ENCODE assay signal across 1 cellular context in the genomic region with DNA sequence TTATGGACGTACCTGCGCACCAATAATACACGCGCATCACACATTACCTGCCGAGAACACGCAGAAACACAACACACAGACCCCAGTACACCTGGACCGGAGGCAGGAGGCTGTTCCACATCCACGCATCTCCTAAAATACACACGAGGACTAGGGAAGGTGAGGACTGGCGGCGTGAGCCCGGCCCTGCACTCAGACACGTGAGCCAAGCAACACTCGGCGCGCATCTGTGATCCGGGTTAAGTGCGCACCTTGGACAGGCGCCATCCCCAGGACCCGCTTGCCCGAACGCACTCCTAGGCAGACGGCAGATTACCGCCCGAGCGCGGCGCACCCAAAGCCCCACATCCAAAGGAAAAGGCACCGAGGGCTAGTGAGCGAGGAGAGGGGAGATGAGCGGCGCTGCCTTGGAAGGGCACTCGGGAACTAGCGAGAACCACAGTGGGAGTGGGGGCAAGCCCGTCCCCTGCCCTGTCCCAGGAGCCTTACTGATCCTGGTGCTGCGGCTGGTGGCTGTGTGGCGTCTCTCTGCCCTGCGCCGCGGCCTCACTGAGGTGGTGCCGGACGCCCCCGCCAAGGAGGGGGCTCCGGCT.
TF ChIP-seq lines count a peak whose summit lies in the region.

No MANE protein-coding gene starts in this region.

TF ChIP-seq in HepG2, 621 proteins besides CTCF, POLR2A, EP300 and RAD21 (continues in another document):
- peak; percentile 47 for TF ChIP-seq SAP130 (CRISPR knock-in tag; IDR thresholded peaks at IDR 0.05; ENCODE audit: low read depth)
- TF ChIP-seq, protein P1, sequence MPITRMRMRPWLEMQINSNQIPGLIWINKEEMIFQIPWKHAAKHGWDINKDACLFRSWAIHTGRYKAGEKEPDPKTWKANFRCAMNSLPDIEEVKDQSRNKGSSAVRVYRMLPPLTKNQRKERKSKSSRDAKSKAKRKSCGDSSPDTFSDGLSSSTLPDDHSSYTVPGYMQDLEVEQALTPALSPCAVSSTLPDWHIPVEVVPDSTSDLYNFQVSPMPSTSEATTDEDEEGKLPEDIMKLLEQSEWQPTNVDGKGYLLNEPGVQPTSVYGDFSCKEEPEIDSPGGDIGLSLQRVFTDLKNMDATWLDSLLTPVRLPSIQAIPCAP (CRISPR knock-in tag; IDR thresholded peaks at IDR 0.05; ENCODE audit: low read depth), result no peak
- TF ChIP-seq SOX13 (IDR thresholded peaks at IDR 0.05), result no peak
- no peak for TF ChIP-seq SOX13 (CRISPR knock-in tag; conservative IDR thresholded peaks at IDR 0.05 in 1 of 2, IDR thresholded peaks at IDR 0.05 in 1 of 2)
- TF ChIP-seq, protein P2, sequence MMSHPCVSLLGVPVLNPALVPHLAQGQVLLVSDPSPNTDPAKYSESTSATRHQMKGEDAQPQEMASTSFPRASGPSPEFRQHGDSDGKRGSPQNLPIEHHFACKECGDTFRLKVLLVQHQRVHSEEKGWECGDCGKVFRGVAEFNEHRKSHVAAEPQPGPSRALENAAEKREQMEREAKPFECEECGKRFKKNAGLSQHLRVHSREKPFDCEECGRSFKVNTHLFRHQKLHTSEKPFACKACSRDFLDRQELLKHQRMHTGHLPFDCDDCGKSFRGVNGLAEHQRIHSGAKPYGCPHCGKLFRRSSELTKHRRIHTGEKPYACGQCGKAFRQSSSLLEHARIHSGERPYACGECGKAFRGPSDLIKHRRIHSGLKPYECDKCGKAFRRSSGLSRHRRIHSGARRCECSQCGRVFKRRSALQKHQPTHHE (CRISPR knock-in tag; IDR thresholded peaks at IDR 0.05; ENCODE audit: borderline replicate concordance), result no peak; the same call in 1 of the 2 replicates
- TF ChIP-seq, protein P3, sequence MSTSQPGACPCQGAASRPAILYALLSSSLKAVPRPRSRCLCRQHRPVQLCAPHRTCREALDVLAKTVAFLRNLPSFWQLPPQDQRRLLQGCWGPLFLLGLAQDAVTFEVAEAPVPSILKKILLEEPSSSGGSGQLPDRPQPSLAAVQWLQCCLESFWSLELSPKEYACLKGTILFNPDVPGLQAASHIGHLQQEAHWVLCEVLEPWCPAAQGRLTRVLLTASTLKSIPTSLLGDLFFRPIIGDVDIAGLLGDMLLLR (CRISPR knock-in tag; IDR thresholded peaks at IDR 0.05), result no peak
- no peak for TF ChIP-seq FOXP1 (IDR thresholded peaks at IDR 0.05)
- no peak for TF ChIP-seq FOXP1 (CRISPR knock-in tag; IDR thresholded peaks at IDR 0.05)
- TF ChIP-seq GABPB1 (CRISPR knock-in tag; IDR thresholded peaks at IDR 0.05), result no peak
- no peak for TF ChIP-seq KMT2A (CRISPR knock-in tag; IDR thresholded peaks at IDR 0.05)
- TF ChIP-seq, protein P4, sequence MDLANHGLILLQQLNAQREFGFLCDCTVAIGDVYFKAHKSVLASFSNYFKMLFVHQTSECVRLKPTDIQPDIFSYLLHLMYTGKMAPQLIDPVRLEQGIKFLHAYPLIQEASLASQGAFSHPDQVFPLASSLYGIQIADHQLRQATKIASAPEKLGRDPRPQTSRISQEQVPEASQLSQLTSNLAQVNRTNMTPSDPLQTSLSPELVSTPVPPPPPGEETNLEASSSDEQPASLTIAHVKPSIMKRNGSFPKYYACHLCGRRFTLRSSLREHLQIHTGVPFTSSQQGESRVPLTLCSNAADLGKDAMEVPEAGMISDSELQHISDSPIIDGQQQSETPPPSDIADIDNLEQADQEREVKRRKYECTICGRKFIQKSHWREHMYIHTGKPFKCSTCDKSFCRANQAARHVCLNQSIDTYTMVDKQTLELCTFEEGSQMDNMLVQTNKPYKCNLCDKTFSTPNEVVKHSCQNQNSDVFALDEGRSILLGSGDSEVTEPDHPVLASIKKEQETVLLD (CRISPR knock-in tag; IDR thresholded peaks at IDR 0.05; ENCODE audit: low read depth), result no peak
- TF ChIP-seq ZNF674 (CRISPR knock-in tag; IDR thresholded peaks at IDR 0.05; ENCODE audit: low read depth), result no peak
- TF ChIP-seq HIVEP1 (CRISPR knock-in tag; IDR thresholded peaks at IDR 0.05), result no peak
- no peak for TF ChIP-seq REXO4 (CRISPR knock-in tag; IDR thresholded peaks at IDR 0.05; ENCODE audit: borderline replicate concordance)
- TF ChIP-seq ZNF180 (CRISPR knock-in tag; IDR thresholded peaks at IDR 0.05; ENCODE audit: borderline replicate concordance, low read depth), result no peak
- TF ChIP-seq, protein P5, sequence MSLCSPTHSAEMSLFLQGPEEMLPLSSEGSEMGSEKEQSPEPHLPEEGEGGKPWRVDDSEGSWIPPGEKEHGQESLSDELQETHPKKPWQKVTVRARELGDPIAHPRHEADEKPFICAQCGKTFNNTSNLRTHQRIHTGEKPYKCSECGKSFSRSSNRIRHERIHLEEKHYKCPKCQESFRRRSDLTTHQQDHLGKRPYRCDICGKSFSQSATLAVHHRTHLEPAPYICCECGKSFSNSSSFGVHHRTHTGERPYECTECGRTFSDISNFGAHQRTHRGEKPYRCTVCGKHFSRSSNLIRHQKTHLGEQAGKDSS (CRISPR knock-in tag; IDR thresholded peaks at IDR 0.05; ENCODE audit: borderline replicate concordance, low read depth), result no peak
- TF ChIP-seq ZNF746 (CRISPR knock-in tag; IDR thresholded peaks at IDR 0.05), result no peak
- no peak for TF ChIP-seq ZNF235 (CRISPR knock-in tag; IDR thresholded peaks at IDR 0.05; ENCODE audit: borderline replicate concordance)
- TF ChIP-seq PHF5A (CRISPR knock-in tag; IDR thresholded peaks at IDR 0.05; ENCODE audit: low read depth, unreplicated experiment), result no peak
- TF ChIP-seq HNRNPH1 (optimal IDR thresholded peaks at IDR 0.05; ENCODE audit: low read depth, low read length), result no peak
- no peak; the same call in 1 of the 2 replicates for TF ChIP-seq ARHGAP35 (CRISPR knock-in tag; IDR thresholded peaks at IDR 0.05; ENCODE audit: borderline replicate concordance)
- TF ChIP-seq KLF16 (CRISPR knock-in tag; IDR thresholded peaks at IDR 0.05), result no peak
- TF ChIP-seq, protein P6, sequence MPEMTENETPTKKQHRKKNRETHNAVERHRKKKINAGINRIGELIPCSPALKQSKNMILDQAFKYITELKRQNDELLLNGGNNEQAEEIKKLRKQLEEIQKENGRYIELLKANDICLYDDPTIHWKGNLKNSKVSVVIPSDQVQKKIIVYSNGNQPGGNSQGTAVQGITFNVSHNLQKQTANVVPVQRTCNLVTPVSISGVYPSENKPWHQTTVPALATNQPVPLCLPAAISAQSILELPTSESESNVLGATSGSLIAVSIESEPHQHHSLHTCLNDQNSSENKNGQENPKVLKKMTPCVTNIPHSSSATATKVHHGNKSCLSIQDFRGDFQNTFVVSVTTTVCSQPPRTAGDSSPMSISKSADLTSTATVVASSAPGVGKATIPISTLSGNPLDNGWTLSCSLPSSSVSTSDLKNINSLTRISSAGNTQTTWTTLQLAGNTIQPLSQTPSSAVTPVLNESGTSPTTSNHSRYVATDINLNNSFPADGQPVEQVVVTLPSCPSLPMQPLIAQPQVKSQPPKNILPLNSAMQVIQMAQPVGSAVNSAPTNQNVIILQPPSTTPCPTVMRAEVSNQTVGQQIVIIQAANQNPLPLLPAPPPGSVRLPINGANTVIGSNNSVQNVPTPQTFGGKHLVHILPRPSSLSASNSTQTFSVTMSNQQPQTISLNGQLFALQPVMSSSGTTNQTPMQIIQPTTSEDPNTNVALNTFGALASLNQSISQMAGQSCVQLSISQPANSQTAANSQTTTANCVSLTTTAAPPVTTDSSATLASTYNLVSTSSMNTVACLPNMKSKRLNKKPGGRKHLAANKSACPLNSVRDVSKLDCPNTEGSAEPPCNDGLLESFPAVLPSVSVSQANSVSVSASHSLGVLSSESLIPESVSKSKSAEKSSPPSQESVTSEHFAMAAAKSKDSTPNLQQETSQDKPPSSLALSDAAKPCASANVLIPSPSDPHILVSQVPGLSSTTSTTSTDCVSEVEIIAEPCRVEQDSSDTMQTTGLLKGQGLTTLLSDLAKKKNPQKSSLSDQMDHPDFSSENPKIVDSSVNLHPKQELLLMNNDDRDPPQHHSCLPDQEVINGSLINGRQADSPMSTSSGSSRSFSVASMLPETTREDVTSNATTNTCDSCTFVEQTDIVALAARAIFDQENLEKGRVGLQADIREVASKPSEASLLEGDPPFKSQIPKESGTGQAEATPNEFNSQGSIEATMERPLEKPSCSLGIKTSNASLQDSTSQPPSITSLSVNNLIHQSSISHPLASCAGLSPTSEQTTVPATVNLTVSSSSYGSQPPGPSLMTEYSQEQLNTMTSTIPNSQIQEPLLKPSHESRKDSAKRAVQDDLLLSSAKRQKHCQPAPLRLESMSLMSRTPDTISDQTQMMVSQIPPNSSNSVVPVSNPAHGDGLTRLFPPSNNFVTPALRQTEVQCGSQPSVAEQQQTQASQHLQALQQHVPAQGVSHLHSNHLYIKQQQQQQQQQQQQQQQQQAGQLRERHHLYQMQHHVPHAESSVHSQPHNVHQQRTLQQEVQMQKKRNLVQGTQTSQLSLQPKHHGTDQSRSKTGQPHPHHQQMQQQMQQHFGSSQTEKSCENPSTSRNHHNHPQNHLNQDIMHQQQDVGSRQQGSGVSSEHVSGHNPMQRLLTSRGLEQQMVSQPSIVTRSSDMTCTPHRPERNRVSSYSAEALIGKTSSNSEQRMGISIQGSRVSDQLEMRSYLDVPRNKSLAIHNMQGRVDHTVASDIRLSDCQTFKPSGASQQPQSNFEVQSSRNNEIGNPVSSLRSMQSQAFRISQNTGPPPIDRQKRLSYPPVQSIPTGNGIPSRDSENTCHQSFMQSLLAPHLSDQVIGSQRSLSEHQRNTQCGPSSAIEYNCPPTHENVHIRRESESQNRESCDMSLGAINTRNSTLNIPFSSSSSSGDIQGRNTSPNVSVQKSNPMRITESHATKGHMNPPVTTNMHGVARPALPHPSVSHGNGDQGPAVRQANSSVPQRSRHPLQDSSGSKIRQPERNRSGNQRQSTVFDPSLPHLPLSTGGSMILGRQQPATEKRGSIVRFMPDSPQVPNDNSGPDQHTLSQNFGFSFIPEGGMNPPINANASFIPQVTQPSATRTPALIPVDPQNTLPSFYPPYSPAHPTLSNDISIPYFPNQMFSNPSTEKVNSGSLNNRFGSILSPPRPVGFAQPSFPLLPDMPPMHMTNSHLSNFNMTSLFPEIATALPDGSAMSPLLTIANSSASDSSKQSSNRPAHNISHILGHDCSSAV (CRISPR knock-in tag; IDR thresholded peaks at IDR 0.05; ENCODE audit: borderline replicate concordance), result no peak
- no peak for TF ChIP-seq ZNF160 (CRISPR knock-in tag; IDR thresholded peaks at IDR 0.05)
- TF ChIP-seq, protein P7, sequence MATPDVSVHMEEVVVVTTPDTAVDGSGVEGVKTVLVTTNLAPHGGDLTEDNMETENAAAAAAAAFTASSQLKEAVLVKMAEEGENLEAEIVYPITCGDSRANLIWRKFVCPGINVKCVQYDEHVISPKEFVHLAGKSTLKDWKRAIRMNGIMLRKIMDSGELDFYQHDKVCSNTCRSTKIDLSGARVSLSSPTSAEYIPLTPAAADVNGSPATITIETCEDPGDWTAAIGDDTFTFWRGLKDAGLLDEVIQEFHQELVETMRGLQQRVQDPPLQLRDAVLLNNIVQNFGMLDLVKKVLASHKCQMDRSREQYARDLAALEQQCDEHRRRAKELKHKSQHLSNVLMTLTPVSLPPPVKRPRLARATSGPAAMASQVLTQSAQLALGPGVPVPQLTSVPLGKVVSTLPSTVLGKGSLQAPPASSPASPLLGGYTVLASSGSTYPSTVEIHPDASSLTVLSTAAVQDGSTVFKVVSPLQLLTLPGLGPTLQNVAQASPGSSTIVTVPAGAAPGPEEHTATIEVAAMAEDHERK (CRISPR knock-in tag; IDR thresholded peaks at IDR 0.05; ENCODE audit: low read depth), result no peak
- TF ChIP-seq ZSCAN20 (CRISPR knock-in tag; IDR thresholded peaks at IDR 0.05; ENCODE audit: borderline replicate concordance), result no peak
- TF ChIP-seq MED13 (CRISPR knock-in tag; IDR thresholded peaks at IDR 0.05), result no peak
- no peak for TF ChIP-seq SRF (IDR thresholded peaks at IDR 0.05; ENCODE audit: low read depth, low read length)
- no peak for TF ChIP-seq AKAP8 (CRISPR knock-in tag; IDR thresholded peaks at IDR 0.05)
- TF ChIP-seq ZNF20 (CRISPR knock-in tag; IDR thresholded peaks at IDR 0.05), result no peak
- TF ChIP-seq ZNF776 (CRISPR knock-in tag; IDR thresholded peaks at IDR 0.05), result no peak
- TF ChIP-seq ZNF430 (CRISPR knock-in tag; IDR thresholded peaks at IDR 0.05), result no peak
- no peak for TF ChIP-seq ZNF234 (CRISPR knock-in tag; conservative IDR thresholded peaks at IDR 0.05)
- no peak for TF ChIP-seq EZH2 (conservative IDR thresholded peaks at IDR 0.05; ENCODE audit: low read depth, low read length)
- TF ChIP-seq PHF21A (CRISPR knock-in tag; IDR thresholded peaks at IDR 0.05), result no peak
- TF ChIP-seq, protein P8, sequence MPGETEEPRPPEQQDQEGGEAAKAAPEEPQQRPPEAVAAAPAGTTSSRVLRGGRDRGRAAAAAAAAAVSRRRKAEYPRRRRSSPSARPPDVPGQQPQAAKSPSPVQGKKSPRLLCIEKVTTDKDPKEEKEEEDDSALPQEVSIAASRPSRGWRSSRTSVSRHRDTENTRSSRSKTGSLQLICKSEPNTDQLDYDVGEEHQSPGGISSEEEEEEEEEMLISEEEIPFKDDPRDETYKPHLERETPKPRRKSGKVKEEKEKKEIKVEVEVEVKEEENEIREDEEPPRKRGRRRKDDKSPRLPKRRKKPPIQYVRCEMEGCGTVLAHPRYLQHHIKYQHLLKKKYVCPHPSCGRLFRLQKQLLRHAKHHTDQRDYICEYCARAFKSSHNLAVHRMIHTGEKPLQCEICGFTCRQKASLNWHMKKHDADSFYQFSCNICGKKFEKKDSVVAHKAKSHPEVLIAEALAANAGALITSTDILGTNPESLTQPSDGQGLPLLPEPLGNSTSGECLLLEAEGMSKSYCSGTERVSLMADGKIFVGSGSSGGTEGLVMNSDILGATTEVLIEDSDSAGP (CRISPR knock-in tag; IDR thresholded peaks at IDR 0.05; ENCODE audit: borderline replicate concordance), result no peak
- TF ChIP-seq WIZ (CRISPR knock-in tag; IDR thresholded peaks at IDR 0.05), result 0 out of 2 replicates have a peak, but pooled peaks have one; percentile 44
- no peak for TF ChIP-seq MTF1 (CRISPR knock-in tag; IDR thresholded peaks at IDR 0.05)
- TF ChIP-seq ZNF484 (CRISPR knock-in tag; IDR thresholded peaks at IDR 0.05; ENCODE audit: borderline replicate concordance, low read depth), result no peak
- no peak for TF ChIP-seq XRCC5 (optimal IDR thresholded peaks at IDR 0.05; ENCODE audit: low read length)
- TF ChIP-seq ZNF251 (CRISPR knock-in tag; IDR thresholded peaks at IDR 0.05), result no peak
- peak; percentile 53; the same call in 1 of the 2 replicates for TF ChIP-seq ZNF263 (CRISPR knock-in tag; IDR thresholded peaks at IDR 0.05)
- TF ChIP-seq HMG20A (CRISPR knock-in tag; IDR thresholded peaks at IDR 0.05; ENCODE audit: borderline replicate concordance), result no peak
- TF ChIP-seq MAF1 (CRISPR knock-in tag; IDR thresholded peaks at IDR 0.05; ENCODE audit: borderline replicate concordance), result no peak
- TF ChIP-seq ZNF343 (CRISPR knock-in tag; IDR thresholded peaks at IDR 0.05), result no peak
